ENCODE assay signal across 13 cellular contexts in genomic region chr12:107014050-107014449, GRCh38. TPM values are rescaled to one million over a fixed set of nuclear protein-coding genes. Genes with fewer than 3 reads are reported as not detected.
DNase-seq lines count a peak whose midpoint lies in the region; ATAC-seq and TF ChIP-seq lines count a peak whose summit lies in the region.
"Had no signal": no experiment of that assay in that cellular context is flagged by ENCODE, and none has a peak within 500 bp of the region (broad histone marks: within the 10 kb centered on the region; RNA-seq: fewer than 3 reads in every experiment).

No MANE protein-coding gene starts in this region.

- no peak overlapping the region for H2AFZ ChIP-seq in PC-9

- H3K9me2 ChIP-seq in PC-9 (ENCODE audit: insufficient read depth) = no peaks in the 10 kb centered on the region

- DNase-seq in left ventricle myocardium superior (no peak), right atrium auricular region (ENCODE audit: low spot score) (no peak), PC-9 (peak; percentile 37 to 85), iPS DF 4.7 (ENCODE audit: extremely low read depth, low spot score) (peak; percentile 19), occipital lobe (lab: John Stamatoyannopoulos, UW) (no peak), mesenteric fat pad (ENCODE audit: low spot score) (no peak), AG08395 (ENCODE audit: low spot score) (no peak)
- DNase-seq: activated effector memory CD4-positive, alpha-beta T cell treated with Interleukin-2 at 50 U/mL for 16 hours; NCI-H1092 treated with DMSO at 0.1 percent for 48 hours; stimulated activated CD4-positive, alpha-beta T cell treated with anti-CD3 and anti-CD28 coated beads, Interleukin-1b, Interleukin-23, amount 100 ng/mL, for 48 hours had no signal

- H3F3A ChIP-seq in PC-9 (ENCODE audit: insufficient read depth, low read depth) = peaks cover 3% of the 10 kb centered on the region; the same call in 1 of the 2 replicates

- H3K27ac ChIP-seq in right atrium auricular region (no peak overlapping the region), PC-9 (no peak overlapping the region)
- H3K27ac ChIP-seq: BLaER1, vagina had no signal

- H3K36me3 ChIP-seq in right atrium auricular region (no peaks in the 10 kb centered on the region), PC-9 (ENCODE audit: low read depth) (no peaks in the 10 kb centered on the region)
- H3K36me3 ChIP-seq: vagina had no signal

- H3K79me2 ChIP-seq in PC-9 (ENCODE audit: low read depth) = no peaks in the 10 kb centered on the region

- intact Hi-C loops in left ventricle myocardium superior (cut with micrococcal nuclease) = no loop called here
- intact Hi-C loops in PC-9 (cut with micrococcal nuclease; ENCODE audit: unreplicated experiment) = loop anchor here (1.0 kb wide), 2 partner anchors 78 to 90 kb away; no protein-coding TSS in a partner anchor

- H3K27me3 ChIP-seq in right atrium auricular region (no peaks in the 10 kb centered on the region), PC-9 (ENCODE audit: insufficient read depth, low read depth) (no peaks in the 10 kb centered on the region)
- H3K27me3 ChIP-seq: BLaER1, vagina had no signal

- H3K4me2 ChIP-seq in PC-9 = no peak overlapping the region
- H3K4me2 ChIP-seq: BLaER1 had no signal

- no peaks in the 10 kb centered on the region for H4K20me1 ChIP-seq in PC-9 (ENCODE audit: insufficient read depth)
- H4K20me1 ChIP-seq: BLaER1 had no signal

- H3K9me3 ChIP-seq in right atrium auricular region (no peaks in the 10 kb centered on the region), PC-9 (ENCODE audit: insufficient read depth, low read depth) (no peaks in the 10 kb centered on the region)
- H3K9me3 ChIP-seq: BLaER1, vagina had no signal

- TF ChIP-seq CTCF in right atrium auricular region (IDR thresholded peaks at IDR 0.05) (no peak), PC-9 (conservative IDR thresholded peaks at IDR 0.05) (peak; percentile 66)

- POLR2A ChIA-PET in PC-9 (lab: Charles Lee; ENCODE audit: unreplicated experiment) = interaction anchor here (0.6 kb wide), 1 partner anchor 507 kb away, joined by 4 read pairs; no protein-coding TSS in a partner anchor

- no TSS peak for BruUV-seq in PC-9 (replicated peaks; lab: Mats Ljungman, UMichigan)

- CTCF ChIA-PET in PC-9 (lab: Charles Lee) = interaction anchor here (0.5 to 1.4 kb wide), 2 partner anchors 26 to 78 kb away, joined by 4 to 5 read pairs; partner anchors contain the start of gene MTERF2

- no peak overlapping the region for H3K4me3 ChIP-seq in right atrium auricular region
- no peak overlapping the region for H3K4me3 ChIP-seq in PC-9
- H3K4me3 ChIP-seq: BLaER1, vagina had no signal

- ATAC-seq in left ventricle myocardium superior = peak; percentile 58
- no peak for ATAC-seq in HG03196 (IDR thresholded peaks at IDR 0.05; ENCODE audit: unreplicated experiment)

- H3K4me1 ChIP-seq in right atrium auricular region (no peaks in the 10 kb centered on the region), PC-9 (replicated peaks; ENCODE audit: insufficient read depth) (no peaks in the 10 kb centered on the region)
- H3K4me1 ChIP-seq: BLaER1, vagina had no signal

RNA-seq across cellular contexts. Expression of gene MTERF2, which starts 27.1 kb away (rescaled TPM):
- total RNA-seq in left ventricle myocardium superior (36.8 TPM), right atrium auricular region (10 to 100 TPM; 18.2 to 26.8 TPM), PC-9 (2021) (8.2 and 9.0 TPM in 2 replicates), occipital lobe (15.8 TPM), mesenteric fat pad (14.2 TPM)

RNA-seq across cellular contexts. Expression of gene TMEM263, which starts 58.3 kb away (rescaled TPM):
- total RNA-seq in left ventricle myocardium superior (35.6 TPM), right atrium auricular region (10 to 100 TPM; 46.4 to 59.7 TPM), PC-9 (2021) (32.9 and 33.2 TPM in 2 replicates), occipital lobe (44.6 TPM), mesenteric fat pad (46.2 TPM)

Comparison
In these comparisons a context has a peak if more than half of its experiments do, and no peak if none do; other contexts are left out.
1. DNase-seq: peak in PC-9 (2 of 2) and iPS DF 4.7 (single experiment); none in left ventricle myocardium superior (single experiment), right atrium auricular region (single experiment), occipital lobe (single experiment), mesenteric fat pad (single experiment) and AG08395 (single experiment).